ENCODE assay signal across 15 cellular contexts in genomic region chr13:59776924-59777690, GRCh38.
DNase-seq lines count a peak whose midpoint lies in the region; ATAC-seq, FAIRE-seq and TF ChIP-seq lines count a peak whose summit lies in the region.
"Had no signal": no experiment of that assay in that cellular context is flagged by ENCODE, and none has a peak within 500 bp of the region (broad histone marks: within the 10 kb centered on the region; RNA-seq: fewer than 3 reads in every experiment).

No MANE protein-coding gene starts in this region.

- no peaks in the 10 kb centered on the region for H4K20me1 ChIP-seq in GM12878 (ENCODE audit: control insufficient read depth, insufficient read depth)
- no peaks in the 10 kb centered on the region for H4K20me1 ChIP-seq in osteoblast (ENCODE audit: insufficient read depth, low read length)

- no peak overlapping the region for H3K27ac Mint-ChIP-seq in CD4-positive, alpha-beta memory T cell
- H3K27ac Mint-ChIP-seq: activated naive CD4-positive, alpha-beta T cell treated with anti-CD3 and anti-CD28 coated beads, Interleukin-2, amount 50 U/mL, for 24 hours; endodermal cell had no signal

- CTCF ChIA-PET in GM12878 (lab: Yijun Ruan, JAX): interaction anchor here (0.7 to 1.5 kb wide), 4 partner anchors 12 to 98 kb away, joined by 3 to 5 read pairs (median 4); no protein-coding TSS in a partner anchor
- CTCF ChIA-PET in CD4-positive, alpha-beta memory T cell (lab: Charles Lee; ENCODE audit: partially characterized antibody): no interaction called here

- H3K27me3 ChIP-seq in GM12878 (replicated peaks in 1 of 2; ENCODE audit: control insufficient read depth in 2 of 2, insufficient read depth in 2 of 2, low read length in 1 of 2) (no peaks in the 10 kb centered on the region), osteoblast (ENCODE audit: insufficient read depth, low read length) (no peaks in the 10 kb centered on the region), pancreas (no peaks in the 10 kb centered on the region)
- H3K27me3 ChIP-seq in CD4-positive, alpha-beta memory T cell (ENCODE audit: insufficient read depth, low read length): no peaks in the 10 kb centered on the region

- no peak for TF ChIP-seq POLR2A in GM12878 (IDR thresholded peaks at IDR 0.05; ENCODE audit: low read depth, low read length)

- H3K27ac ChIP-seq in GM12878 (ENCODE audit: control insufficient read depth, insufficient read depth) (no peak overlapping the region), osteoblast (ENCODE audit: low read depth, low read length) (peak overlapping the region; percentile 92), pancreas (no peak overlapping the region)
- H3K27ac ChIP-seq in CD4-positive, alpha-beta memory T cell (ENCODE audit: low read depth, low read length): no peak overlapping the region
- H3K27ac ChIP-seq: PC-9 had no signal

- H3K36me3 ChIP-seq in GM12878 (ENCODE audit: control insufficient read depth in 2 of 2, insufficient read depth in 2 of 2, low read length in 1 of 2): no peaks in the 10 kb centered on the region
- H3K36me3 ChIP-seq in osteoblast (ENCODE audit: insufficient read depth, low read length): no peaks in the 10 kb centered on the region
- no peaks in the 10 kb centered on the region for H3K36me3 ChIP-seq in CD4-positive, alpha-beta memory T cell (ENCODE audit: insufficient read depth, low read length)
- no peaks in the 10 kb centered on the region for H3K36me3 ChIP-seq in pancreas

- H3K27me3 Mint-ChIP-seq in CD4-positive, alpha-beta memory T cell: no peaks in the 10 kb centered on the region
- H3K27me3 Mint-ChIP-seq: activated naive CD4-positive, alpha-beta T cell treated with anti-CD3 and anti-CD28 coated beads, Interleukin-2, amount 50 U/mL, for 24 hours had no signal

- H3K9me3 ChIP-seq in GM12878 (replicated peaks; ENCODE audit: control insufficient read depth, insufficient read depth, low read length) (no peaks in the 10 kb centered on the region), osteoblast (ENCODE audit: low read depth, low read length) (no peaks in the 10 kb centered on the region), pancreas (no peaks in the 10 kb centered on the region)
- no peaks in the 10 kb centered on the region for H3K9me3 ChIP-seq in CD4-positive, alpha-beta memory T cell (ENCODE audit: control insufficient read depth in 1 of 2, low read length in 2 of 2)

- H3K4me2 ChIP-seq in GM12878 (ENCODE audit: control insufficient read depth, insufficient read depth): no peak overlapping the region
- peak overlapping the region; percentile 63 for H3K4me2 ChIP-seq in osteoblast (ENCODE audit: insufficient read depth, low read length)
- H3K4me2 ChIP-seq: PC-9 had no signal

- no peaks in the 10 kb centered on the region for H3K4me1 Mint-ChIP-seq in CD4-positive, alpha-beta memory T cell
- H3K4me1 Mint-ChIP-seq: activated naive CD4-positive, alpha-beta T cell treated with anti-CD3 and anti-CD28 coated beads, Interleukin-2, amount 50 U/mL, for 24 hours; endodermal cell had no signal

- DNase-seq in GM12878 (ENCODE audit: low read depth, low spot score) (peak; percentile 17), osteoblast (ENCODE audit: insufficient read length, low spot score, missing footprints) (peak; percentile 75), Ammon's horn (ENCODE audit: low spot score) (no peak), retina (no peak), pancreas (no peak)
- no peak for DNase-seq in CD4-positive, alpha-beta memory T cell
- DNase-seq: DMS79 treated with DMSO at 0.1 percent for 48 hours, endodermal cell, left colon, NCI-H146, posterior cingulate gyrus had no signal

- intact Hi-C loops in GM12878 (cut with micrococcal nuclease; ENCODE audit: unreplicated experiment): loop anchor here (10.0 kb wide), 3 partner anchors 302 to 658 kb away; no protein-coding TSS in a partner anchor
- intact Hi-C loops in CD4-positive, alpha-beta memory T cell (cut with micrococcal nuclease): no loop called here
- intact Hi-C loops in pancreas (cut with DNase I): no loop called here

- peak; percentile 35 for FAIRE-seq in GM12878 (lab: Jason Lieb, UNC)
- FAIRE-seq in pancreas (lab: Jason Lieb, UNC): no peak

- no peaks in the 10 kb centered on the region for H3K36me3 Mint-ChIP-seq in CD4-positive, alpha-beta memory T cell
- H3K36me3 Mint-ChIP-seq: activated naive CD4-positive, alpha-beta T cell treated with anti-CD3 and anti-CD28 coated beads, Interleukin-2, amount 50 U/mL, for 24 hours had no signal

- BruUV-seq in GM12878 (replicated peaks; lab: Mats Ljungman, UMichigan): no TSS peak

- no peak; a peak in 1 of 4 replicates for TF ChIP-seq EP300 in GM12878 (IDR thresholded peaks at IDR 0.05; ENCODE audit: borderline replicate concordance in 1 of 2, control insufficient read depth in 1 of 2, low read depth in 2 of 2, low read length in 2 of 2)

- H3K4me3 ChIP-seq in GM12878 (no peak overlapping the region), osteoblast (ENCODE audit: insufficient read depth, low read length) (peak overlapping the region; percentile 15), pancreas (no peak overlapping the region)
- no peak overlapping the region for H3K4me3 ChIP-seq in CD4-positive, alpha-beta memory T cell (ENCODE audit: low read length in 2 of 2)
- H3K4me3 ChIP-seq: PC-9 had no signal

- in situ Hi-C loops in GM12878 (cut with MboI): no loop called here

- TF ChIP-seq RAD21 in GM12878 (IDR thresholded peaks at IDR 0.05; ENCODE audit: insufficient read depth, low read depth, low read length): no peak

- TF ChIP-seq CTCF in GM12878 (IDR thresholded peaks at IDR 0.05 in 2 of 3, conservative IDR thresholded peaks at IDR 0.05 in 1 of 3; ENCODE audit: control insufficient read depth in 2 of 3, extremely low read depth in 1 of 3, insufficient read depth in 1 of 3, low read depth in 3 of 3, low read length in 3 of 3) (no peak), osteoblast (IDR thresholded peaks at IDR 0.05; ENCODE audit: extremely low read depth, low read depth, low read length) (no peak), pancreas (IDR thresholded peaks at IDR 0.05) (no peak)

- POLR2A ChIA-PET in GM12878 (lab: Charles Lee): interaction anchor here (1.7 kb wide), 1 partner anchor 13 kb away, joined by 4 read pairs; no protein-coding TSS in a partner anchor
- POLR2A ChIA-PET in CD4-positive, alpha-beta memory T cell (lab: Charles Lee; ENCODE audit: partially characterized antibody): no interaction called here

- no peak overlapping the region for H3K9ac ChIP-seq in GM12878 (ENCODE audit: control insufficient read depth, insufficient read depth, low read length)

- WGBS in GM12878 (ENCODE audit: insufficient coverage, insufficient replicate concordance, low lambda C conversion rate, missing lambda C conversion rate): 74% methylated on average over 5 of the region's 5 CpGs
- WGBS in pancreas, 2 donors: 92 to 93% methylated on average over 5 of the region's 5 CpGs

- no peaks in the 10 kb centered on the region for H3K4me1 ChIP-seq in GM12878 (ENCODE audit: control insufficient read depth, insufficient read depth, low read length)
- peaks cover 48% of the 10 kb centered on the region for H3K4me1 ChIP-seq in osteoblast (ENCODE audit: insufficient read depth, low read length)
- H3K4me1 ChIP-seq in CD4-positive, alpha-beta memory T cell (ENCODE audit: insufficient read depth, low read length): no peaks in the 10 kb centered on the region
- H3K4me1 ChIP-seq in pancreas: no peaks in the 10 kb centered on the region

- H3K79me2 ChIP-seq in GM12878 (ENCODE audit: control insufficient read depth, insufficient read depth, low read length): no peaks in the 10 kb centered on the region
- no peaks in the 10 kb centered on the region for H3K79me2 ChIP-seq in osteoblast (ENCODE audit: insufficient read depth, low read length)

- SMC1A ChIA-PET in GM12878 (lab: Charles Lee; ENCODE audit: uncharacterized antibody, unreplicated experiment): interaction anchor here (1.2 kb wide), 1 partner anchor 22 kb away, joined by 3 read pairs; no protein-coding TSS in a partner anchor

- ATAC-seq in GM18499 (IDR thresholded peaks at IDR 0.05; ENCODE audit: insufficient read depth, unreplicated experiment) (peak; percentile 82), HG03432 (IDR thresholded peaks at IDR 0.05; ENCODE audit: unreplicated experiment) (peak; percentile 81), GM12878 (peak; percentile 92), pancreas (no peak)
- ATAC-seq: left colon had no signal

- H3K4me3 Mint-ChIP-seq in CD4-positive, alpha-beta memory T cell: no peak overlapping the region
- H3K4me3 Mint-ChIP-seq: activated naive CD4-positive, alpha-beta T cell treated with anti-CD3 and anti-CD28 coated beads, Interleukin-2, amount 50 U/mL, for 24 hours; endodermal cell had no signal

- RAD21 ChIA-PET in GM12878 (lab: Charles Lee; ENCODE audit: unreplicated experiment): interaction anchor here (0.6 to 1.1 kb wide), 2 partner anchors 95 to 371 kb away, joined by 3 read pairs; no protein-coding TSS in a partner anchor

- H2AFZ ChIP-seq in GM12878 (ENCODE audit: control insufficient read depth, low read depth, low read length): peak overlapping the region; percentile 23; the same call in 1 of the 2 replicates
- peak overlapping the region; percentile 45 for H2AFZ ChIP-seq in osteoblast (ENCODE audit: low read length)
- H2AFZ ChIP-seq: PC-9 had no signal

- no peaks in the 10 kb centered on the region for H3K9me3 Mint-ChIP-seq in CD4-positive, alpha-beta memory T cell
- H3K9me3 Mint-ChIP-seq: activated naive CD4-positive, alpha-beta T cell treated with anti-CD3 and anti-CD28 coated beads, Interleukin-2, amount 50 U/mL, for 24 hours; endodermal cell had no signal

TF ChIP-seq in GM12878, 131 proteins besides CTCF, POLR2A, EP300 and RAD21 (continues in another document):
- TF ChIP-seq SKIL (IDR thresholded peaks at IDR 0.05; ENCODE audit: low read depth, poor library complexity, severe bottlenecking): no peak
- TF ChIP-seq IRF4 (IDR thresholded peaks at IDR 0.05; ENCODE audit: low read depth, low read length): peak; percentile 61
- no peak for TF ChIP-seq MTA3 (IDR thresholded peaks at IDR 0.05; ENCODE audit: borderline replicate concordance, low read length)
- TF ChIP-seq CREM (IDR thresholded peaks at IDR 0.05; ENCODE audit: low read depth): no peak
- TF ChIP-seq GATAD2B (conservative IDR thresholded peaks at IDR 0.05; ENCODE audit: low read depth): no peak
- TF ChIP-seq NRF1 (conservative IDR thresholded peaks at IDR 0.05; ENCODE audit: low read depth, low read length): no peak

Comparison
In these comparisons a context has a peak if more than half of its experiments do, and no peak if none do; other contexts are left out.
1. ATAC-seq: peak in GM18499 (single experiment), HG03432 (single experiment) and GM12878 (single experiment); none in pancreas (0 of 4).
2. DNase-seq: peak in GM12878 (single experiment) and osteoblast (single experiment); none in Ammon's horn (single experiment), CD4-positive, alpha-beta memory T cell (0 of 5), retina (single experiment) and pancreas (0 of 6).